In the genomic region with DNA sequence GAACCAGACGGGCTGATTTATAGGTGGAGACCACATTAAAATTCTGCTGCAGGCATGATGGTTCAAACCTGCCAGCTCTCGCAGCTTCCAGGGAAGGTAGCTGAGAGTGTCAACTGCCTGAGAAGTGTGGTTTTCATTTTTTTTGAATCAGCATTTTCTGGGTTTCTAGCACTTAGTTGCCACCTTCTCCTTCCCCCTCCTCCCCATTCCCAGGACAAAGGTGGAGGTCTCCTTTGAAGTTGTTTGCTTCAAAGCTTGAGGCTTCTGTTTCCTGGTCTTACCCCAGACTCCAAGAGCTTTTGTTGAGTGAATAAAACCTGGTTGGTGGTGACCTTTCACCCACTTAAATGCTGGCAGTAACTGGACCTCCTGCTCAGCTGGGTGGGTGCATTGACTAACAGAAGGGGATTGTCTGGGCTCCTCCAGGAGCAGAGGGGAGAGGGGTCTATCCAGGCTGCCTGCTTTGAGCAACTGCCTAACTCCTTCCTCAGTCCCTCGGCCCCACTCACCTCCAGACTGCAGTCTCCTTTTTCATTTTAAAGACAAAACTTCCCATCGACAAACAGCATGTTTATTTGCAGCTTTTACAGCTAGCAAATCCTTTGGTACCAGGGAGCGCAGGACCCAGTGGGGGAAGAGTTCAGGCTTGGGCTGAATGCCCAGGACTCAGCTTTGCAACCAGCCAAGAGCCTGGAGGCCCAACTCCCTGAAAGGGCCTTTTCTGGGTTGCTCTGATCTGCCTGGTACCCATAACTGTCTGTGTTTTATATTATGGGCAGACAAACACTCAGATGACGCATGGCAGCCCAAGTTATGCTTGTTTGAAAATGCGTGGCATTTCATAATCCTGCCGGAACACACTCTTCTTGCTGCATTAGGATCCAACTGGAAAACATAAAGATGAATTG, we compare ENCODE assay signal across 8 cellular contexts. TPM values are rescaled to one million over a fixed set of nuclear protein-coding genes. Genes with fewer than 3 reads are reported as not detected.
DNase-seq lines count a peak whose midpoint lies in the region; TF ChIP-seq lines count a peak whose summit lies in the region.

No MANE protein-coding gene starts in this region.

- in situ Hi-C loops in SK-MEL-5 (cut with HindIII; ENCODE audit: low pct_unique_long_range_greater_than_20kb, low sequenced_read_pairs), result no loop called here

- peaks cover 22% of the 10 kb centered on the region for H3K36me3 ChIP-seq in neutrophil

- H3K9me3 ChIP-seq in neutrophil, result no peaks in the 10 kb centered on the region

- peak; percentile 93 for DNase-seq in AG10803 (ENCODE audit: low read depth)
- DNase-seq in SK-MEL-5 (ENCODE audit: low read depth, low spot score), result peak; percentile 82
- peak; percentile 92 to 95 for DNase-seq in foreskin fibroblast
- DNase-seq in NCI-H1048 (lab: John Stamatoyannopoulos, UW), result no peak
- DNase-seq in stimulated activated CD4-positive, alpha-beta T cell treated with anti-CD3 and anti-CD28 coated beads, Interleukin-2, amount 100 ng/mL, for 24 hours, result no peak
- DNase-seq in GF-D8 (lab: John Stamatoyannopoulos, UW), result no peak
- DNase-seq in cortex of kidney (lab: John Stamatoyannopoulos, UW), result no peak

- no peak for TF ChIP-seq CTCF in AG10803 (conservative IDR thresholded peaks at IDR 0.05; ENCODE audit: low read length)
- no peak for TF ChIP-seq CTCF in foreskin fibroblast (IDR thresholded peaks at IDR 0.05; ENCODE audit: low read depth, low read length)
- TF ChIP-seq CTCF in neutrophil (IDR thresholded peaks at IDR 0.05), result no peak

- H3K4me3 ChIP-seq in AG10803 (ENCODE audit: low read length), result peak overlapping the region; percentile 29
- peak overlapping the region; percentile 25 to 89 for H3K4me3 ChIP-seq in foreskin fibroblast (ENCODE audit: low read depth in 1 of 2, low read length in 2 of 2)
- H3K4me3 ChIP-seq in neutrophil (ENCODE audit: low read depth in 1 of 2, low read length in 1 of 2), result no peak overlapping the region

- peak overlapping the region; percentile 4 for H3K27ac ChIP-seq in neutrophil

- peaks cover 26 to 32% of the 10 kb centered on the region in 2 experiments for H3K4me1 ChIP-seq in neutrophil (ENCODE audit: control insufficient read depth in 1 of 2, insufficient read depth in 1 of 2, low read depth in 1 of 2, low read length in 1 of 2)

- peaks cover 40% of the 10 kb centered on the region for H3K27me3 ChIP-seq in neutrophil

RNA-seq across cellular contexts. Expression of a gene that starts 3.6 kb away (rescaled TPM):
- 74.0 and 79.5 TPM in 2 replicates for total RNA-seq in SK-MEL-5 (2014; rRNA removed; shearing (Covaris generic))
- 100 and 110 TPM in 2 replicates for polyA plus RNA-seq in SK-MEL-5 (2015; cell fraction: cytosol; rRNA removed)
- polyA plus RNA-seq in SK-MEL-5 (2015; cell fraction: nucleus; rRNA removed), result 62.4 and 93.0 TPM in 2 replicates

Comparison
In these comparisons a context has a peak if more than half of its experiments do, and no peak if none do; other contexts are left out.
1. DNase-seq: peak in AG10803 (single experiment), SK-MEL-5 (single experiment) and foreskin fibroblast (2 of 2); none in NCI-H1048 (single experiment), stimulated activated CD4-positive, alpha-beta T cell treated with anti-CD3 and anti-CD28 coated beads, Interleukin-2, amount 100 ng/mL, for 24 hours (0 of 2), GF-D8 (single experiment) and cortex of kidney (single experiment).
2. H3K4me3 ChIP-seq: peak in AG10803 (single experiment) and foreskin fibroblast (2 of 2); none in neutrophil (0 of 2).